Comparison of ENCODE assay signal across 9 cellular contexts in genomic region chr1:8903908-8904650, GRCh38. TPM values are rescaled to one million over a fixed set of nuclear protein-coding genes. Genes with fewer than 3 reads are reported as not detected.
DNase-seq lines count a peak whose midpoint lies in the region; ATAC-seq and TF ChIP-seq lines count a peak whose summit lies in the region.
"Had no signal": no experiment of that assay in that cellular context is flagged by ENCODE, and none has a peak within 500 bp of the region (broad histone marks: within the 10 kb centered on the region; RNA-seq: fewer than 3 reads in every experiment).

No MANE protein-coding gene starts in this region.

- no peaks in the 10 kb centered on the region for H3K9me3 ChIP-seq in CD4-positive, CD25-positive, alpha-beta regulatory T cell (ENCODE audit: control insufficient read depth in 2 of 2, low read length in 2 of 2)

- no peak overlapping the region for H3K4me3 ChIP-seq in CD4-positive, CD25-positive, alpha-beta regulatory T cell (ENCODE audit: low read depth, low read length)
- no peak overlapping the region for H3K4me3 ChIP-seq in choroid plexus epithelial cell (ENCODE audit: low read depth, low read length)

- H3K36me3 ChIP-seq in CD4-positive, CD25-positive, alpha-beta regulatory T cell (ENCODE audit: control insufficient read depth, insufficient read depth, low read length) = no peaks in the 10 kb centered on the region

- H3K4me1 ChIP-seq in CD4-positive, CD25-positive, alpha-beta regulatory T cell (ENCODE audit: control insufficient read depth, insufficient read depth, low read length, poor library complexity, severe bottlenecking) = peaks cover 14% of the 10 kb centered on the region

- H3K4me1 Mint-ChIP-seq in CD4-positive, CD25-positive, alpha-beta regulatory T cell = peaks cover 13 to 27% (median 14%) of the 10 kb centered on the region in 4 donors

- H3K27me3 Mint-ChIP-seq in CD4-positive, CD25-positive, alpha-beta regulatory T cell = peaks cover 10% of the 10 kb centered on the region

- no peaks in the 10 kb centered on the region for H3K36me3 Mint-ChIP-seq in CD4-positive, CD25-positive, alpha-beta regulatory T cell

- peak; percentile 2 for TF ChIP-seq CTCF in choroid plexus epithelial cell (conservative IDR thresholded peaks at IDR 0.05; ENCODE audit: low read depth, low read length)

- no peak for DNase-seq in CD4-positive, CD25-positive, alpha-beta regulatory T cell
- DNase-seq in NCI-H226 (peak; percentile 98), choroid plexus epithelial cell (ENCODE audit: low read depth) (peak; percentile 97), myocyte (ENCODE audit: low read depth) (peak; percentile 85), NCI-H2227 (lab: John Stamatoyannopoulos, UW; ENCODE audit: unreplicated experiment) (no peak), NCI-H774 (lab: John Stamatoyannopoulos, UW) (no peak)
- no peak for DNase-seq in stimulated activated CD4-positive, alpha-beta T cell treated with anti-CD3 and anti-CD28 coated beads, Interleukin-1b, Interleukin-23, amount 100 ng/mL, for 48 hours

- peak overlapping the region in 2 of 3 donors; percentile 55 to 72 for H3K27ac Mint-ChIP-seq in CD4-positive, CD25-positive, alpha-beta regulatory T cell

- no peaks in the 10 kb centered on the region for H3K27me3 ChIP-seq in CD4-positive, CD25-positive, alpha-beta regulatory T cell (ENCODE audit: control insufficient read depth, insufficient read depth, low read length)

- no peak overlapping the region for H3K27ac ChIP-seq in CD4-positive, CD25-positive, alpha-beta regulatory T cell (ENCODE audit: insufficient read depth, low read length, poor library complexity, severe bottlenecking)

- no peak overlapping the region for H3K4me3 Mint-ChIP-seq in CD4-positive, CD25-positive, alpha-beta regulatory T cell

- no peak for ATAC-seq in CD4-positive, CD25-positive, alpha-beta regulatory T cell (ENCODE audit: low read depth in 2 of 2)
- no peak for ATAC-seq in HG03439 (IDR thresholded peaks at IDR 0.05; ENCODE audit: unreplicated experiment)

- peaks cover 0 to 2% (median 0%) of the 10 kb centered on the region in 7 donors for H3K9me3 Mint-ChIP-seq in CD4-positive, CD25-positive, alpha-beta regulatory T cell

RNA-seq across cellular contexts. Expression of gene ENO1, which starts 25.6 kb away (rescaled TPM):
- total RNA-seq in CD4-positive, CD25-positive, alpha-beta regulatory T cell = 353 TPM
- 1,000 to 10,000 TPM in 3 of 4 donors, 100 to 1,000 TPM in 1; 913 to 1,094 (median 1,059) TPM for polyA plus RNA-seq in CD4-positive, CD25-positive, alpha-beta regulatory T cell
- total RNA-seq in myocyte = 277 and 351 TPM in 2 replicates
- 1,339 TPM for polyA plus RNA-seq in myocyte (2012)

RNA-seq across cellular contexts. Expression of gene CA6, which starts 41.6 kb away (rescaled TPM):
- not detected for total RNA-seq in CD4-positive, CD25-positive, alpha-beta regulatory T cell
- polyA plus RNA-seq in CD4-positive, CD25-positive, alpha-beta regulatory T cell = under 1 TPM in 2 of 4 donors, not detected in 2; 0.41 to 0.61 TPM
- total RNA-seq in myocyte = not detected in 2 replicates
- not detected for polyA plus RNA-seq in myocyte (2012)
- total RNA-seq: skeletal muscle tissue had no signal

Comparison
In these comparisons a context has a peak if more than half of its experiments do, and no peak if none do; other contexts are left out.
1. DNase-seq: peak in NCI-H226 (single experiment), choroid plexus epithelial cell (single experiment) and myocyte (single experiment); none in CD4-positive, CD25-positive, alpha-beta regulatory T cell (0 of 3), stimulated activated CD4-positive, alpha-beta T cell treated with anti-CD3 and anti-CD28 coated beads, Interleukin-1b, Interleukin-23, amount 100 ng/mL, for 48 hours (single experiment), NCI-H2227 (single experiment) and NCI-H774 (single experiment).